In the genomic region with DNA sequence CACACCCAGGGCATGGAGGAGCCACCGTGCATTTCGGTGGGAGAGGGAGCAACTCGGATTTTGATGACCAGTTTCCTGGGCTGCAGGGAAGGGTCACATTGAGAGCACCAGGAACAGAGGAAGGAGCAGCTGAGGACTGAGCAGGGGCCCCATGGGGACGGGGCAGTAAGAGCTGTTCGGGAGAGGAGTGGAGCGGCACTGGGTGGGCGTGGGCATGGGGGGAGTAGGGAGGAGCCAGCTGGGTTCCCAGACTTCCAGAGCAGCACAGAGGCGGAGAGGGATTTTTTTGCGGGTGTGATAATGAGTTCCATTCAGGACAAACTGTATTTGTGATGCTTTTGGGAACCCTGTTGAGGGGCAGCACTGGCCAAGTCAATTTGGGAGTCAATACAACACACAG, we compare ENCODE assay signal across 17 cellular contexts.
"Had no signal": no experiment of that assay in that cellular context is flagged by ENCODE, and none has a peak within 500 bp of the region (broad histone marks: within the 10 kb centered on the region; RNA-seq: fewer than 3 reads in every experiment).

No MANE protein-coding gene starts in this region.

- FAIRE-seq: keratinocyte had no signal

- DNase-seq: cortex of kidney; effector memory CD4-positive, alpha-beta T cell; gastrocnemius medialis; immature natural killer cell; left lung; mucosa of descending colon; naive thymus-derived CD8-positive, alpha-beta T cell; psoas muscle; retina; right lobe of liver; stimulated activated CD4-positive, alpha-beta T cell treated with anti-CD3 and anti-CD28 coated beads, Interleukin-4, amount 100 ng/mL, for 1 hour; stimulated activated CD8-positive, alpha-beta memory T cell treated with anti-CD3 and anti-CD28 coated beads, Interleukin-4, amount 100 ng/mL, for 48 hours; stimulated activated naive CD8-positive, alpha-beta T cell treated with anti-CD3 and anti-CD28 coated beads, Interleukin-15, amount 100 ng/mL, for 72 hours; testis; upper lobe of right lung had no signal

- H3K36me3 Mint-ChIP-seq: naive thymus-derived CD8-positive, alpha-beta T cell had no signal

- H3K9me3 Mint-ChIP-seq: immature natural killer cell; naive thymus-derived CD8-positive, alpha-beta T cell; stimulated activated memory B cell treated with anti-CD40 and anti-IgM and Interleukin-4, amounts not matched to agents 10 μg/mL and 1 μg/mL and 100 μg/mL, for 72 hours; stimulated activated naive CD8-positive, alpha-beta T cell treated with anti-CD3 and anti-CD28 coated beads, Interleukin-15, amount 100 ng/mL, for 72 hours had no signal

- H3K4me3 Mint-ChIP-seq: immature natural killer cell; naive thymus-derived CD8-positive, alpha-beta T cell; stimulated activated memory B cell treated with anti-CD40 and anti-IgM and Interleukin-4, amounts not matched to agents 10 μg/mL and 1 μg/mL and 100 μg/mL, for 72 hours; stimulated activated naive CD8-positive, alpha-beta T cell treated with anti-CD3 and anti-CD28 coated beads, Interleukin-15, amount 100 ng/mL, for 72 hours had no signal

- H3K27me3 Mint-ChIP-seq: naive thymus-derived CD8-positive, alpha-beta T cell; stimulated activated memory B cell treated with anti-CD40 and anti-IgM and Interleukin-4, amounts not matched to agents 10 μg/mL and 1 μg/mL and 100 μg/mL, for 72 hours; stimulated activated naive CD8-positive, alpha-beta T cell treated with anti-CD3 and anti-CD28 coated beads, Interleukin-15, amount 100 ng/mL, for 72 hours had no signal

- H3K27ac Mint-ChIP-seq: stimulated activated memory B cell treated with anti-CD40 and anti-IgM and Interleukin-4, amounts not matched to agents 10 μg/mL and 1 μg/mL and 100 μg/mL, for 72 hours had no signal

- H3K4me1 Mint-ChIP-seq: immature natural killer cell; stimulated activated memory B cell treated with anti-CD40 and anti-IgM and Interleukin-4, amounts not matched to agents 10 μg/mL and 1 μg/mL and 100 μg/mL, for 72 hours; stimulated activated naive CD8-positive, alpha-beta T cell treated with anti-CD3 and anti-CD28 coated beads, Interleukin-15, amount 100 ng/mL, for 72 hours had no signal
